ENCODE assay signal across 8 cellular contexts in the genomic region with DNA sequence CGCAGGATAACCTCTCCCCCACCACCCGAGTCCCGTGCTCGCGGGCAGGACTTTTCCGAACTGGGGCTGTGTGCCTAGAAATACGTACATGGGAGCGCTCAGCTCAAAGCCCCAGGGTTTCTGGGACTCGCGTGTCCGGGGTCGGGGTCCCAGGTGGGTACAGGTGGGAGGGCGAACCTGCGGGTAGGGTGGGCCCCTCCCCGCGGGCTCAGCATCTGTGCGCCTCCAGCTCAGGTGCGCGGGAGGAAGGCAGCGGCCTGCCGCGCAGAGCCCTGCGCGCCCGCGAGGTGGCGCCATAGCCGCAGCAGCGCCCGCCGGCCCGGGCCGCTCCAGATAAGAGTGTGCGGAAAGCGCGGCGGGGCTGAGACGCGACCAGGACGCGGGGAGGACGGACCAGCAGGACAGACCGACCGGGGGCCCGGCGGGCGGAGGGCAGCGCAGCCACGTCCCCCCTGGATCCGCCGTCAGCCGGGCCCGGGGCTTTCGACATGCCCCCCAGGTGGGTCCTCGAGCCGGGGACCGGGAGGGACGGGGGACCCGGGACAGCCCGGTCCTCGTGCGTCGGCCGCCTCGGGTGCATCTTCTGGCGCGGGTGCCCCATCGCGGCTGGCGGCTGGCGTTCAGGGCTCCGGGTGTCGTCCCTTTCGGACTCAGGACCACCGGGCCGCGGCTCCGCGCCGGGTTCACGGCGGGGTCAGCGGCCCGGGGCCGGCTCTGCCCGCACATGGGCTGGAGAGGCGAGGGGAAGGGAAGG. TPM values are rescaled to one million over a fixed set of nuclear protein-coding genes. Genes with fewer than 3 reads are reported as not detected.
DNase-seq lines count a peak whose midpoint lies in the region; ATAC-seq lines count a peak whose summit lies in the region.

A gene with protein sequence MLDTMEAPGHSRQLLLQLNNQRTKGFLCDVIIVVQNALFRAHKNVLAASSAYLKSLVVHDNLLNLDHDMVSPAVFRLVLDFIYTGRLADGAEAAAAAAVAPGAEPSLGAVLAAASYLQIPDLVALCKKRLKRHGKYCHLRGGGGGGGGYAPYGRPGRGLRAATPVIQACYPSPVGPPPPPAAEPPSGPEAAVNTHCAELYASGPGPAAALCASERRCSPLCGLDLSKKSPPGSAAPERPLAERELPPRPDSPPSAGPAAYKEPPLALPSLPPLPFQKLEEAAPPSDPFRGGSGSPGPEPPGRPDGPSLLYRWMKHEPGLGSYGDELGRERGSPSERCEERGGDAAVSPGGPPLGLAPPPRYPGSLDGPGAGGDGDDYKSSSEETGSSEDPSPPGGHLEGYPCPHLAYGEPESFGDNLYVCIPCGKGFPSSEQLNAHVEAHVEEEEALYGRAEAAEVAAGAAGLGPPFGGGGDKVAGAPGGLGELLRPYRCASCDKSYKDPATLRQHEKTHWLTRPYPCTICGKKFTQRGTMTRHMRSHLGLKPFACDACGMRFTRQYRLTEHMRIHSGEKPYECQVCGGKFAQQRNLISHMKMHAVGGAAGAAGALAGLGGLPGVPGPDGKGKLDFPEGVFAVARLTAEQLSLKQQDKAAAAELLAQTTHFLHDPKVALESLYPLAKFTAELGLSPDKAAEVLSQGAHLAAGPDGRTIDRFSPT (plus strand): TSS at position 364 of the 754 bp plus-strand sequence. CDS start 1,588 bp downstream, outside the sequence.

- H3K9ac ChIP-seq in stomach smooth muscle (ENCODE audit: low read length in 2 of 2) = peak within 1 kb of the TSS in 1 of 2 donors; percentile 50

- peak within 1 kb of the TSS; percentile 70 for H3K27ac ChIP-seq in naive thymus-derived CD4-positive, alpha-beta T cell (ENCODE audit: low read depth, low read length)
- peak within 1 kb of the TSS; percentile 46 for H3K27ac ChIP-seq in stomach smooth muscle (ENCODE audit: low read length)

- no peaks in the 10 kb centered on the region for H3K9me3 ChIP-seq in naive thymus-derived CD4-positive, alpha-beta T cell (ENCODE audit: control insufficient read depth in 2 of 3, low read length in 3 of 3)
- H3K9me3 ChIP-seq in stomach smooth muscle (ENCODE audit: control insufficient read depth in 2 of 2, low read length in 2 of 2) = no peaks in the 10 kb centered on the region

- intact Hi-C loops in naive thymus-derived CD4-positive, alpha-beta T cell (cut with micrococcal nuclease) = loop anchor here (1.0 to 2.0 kb wide), 10 partner anchors 25 to 338 kb away; a partner anchor contains a TSS

- H3K4me3 ChIP-seq in naive thymus-derived CD4-positive, alpha-beta T cell (ENCODE audit: low read length) = peak within 1 kb of the TSS; percentile 68
- peak within 1 kb of the TSS; percentile 55 to 71 for H3K4me3 ChIP-seq in stomach smooth muscle (ENCODE audit: low read length in 2 of 2)

- H3K27me3 Mint-ChIP-seq in activated T-helper 17 cell treated with anti-CD3 and anti-CD28 coated beads, Interleukin-2, amount 50 U/mL, for 72 hours = peaks cover 10% of the 10 kb centered on the region
- peaks cover 3 to 15% (median 6%) of the 10 kb centered on the region in 5 donors for H3K27me3 Mint-ChIP-seq in naive thymus-derived CD4-positive, alpha-beta T cell

- H3K36me3 Mint-ChIP-seq in activated T-helper 17 cell treated with anti-CD3 and anti-CD28 coated beads, Interleukin-2, amount 50 U/mL, for 72 hours (ENCODE audit: low read depth) = peaks cover 30% of the 10 kb centered on the region
- peaks cover 0 to 10% (median 0%) of the 10 kb centered on the region in 5 donors for H3K36me3 Mint-ChIP-seq in naive thymus-derived CD4-positive, alpha-beta T cell

- H3K36me3 ChIP-seq in naive thymus-derived CD4-positive, alpha-beta T cell (ENCODE audit: control insufficient read depth in 2 of 3, insufficient read depth in 3 of 3, low read length in 3 of 3) = no peaks in the 10 kb centered on the region
- H3K36me3 ChIP-seq in stomach smooth muscle (ENCODE audit: control insufficient read depth in 2 of 2, insufficient read depth in 2 of 2, low read length in 2 of 2) = no peaks in the 10 kb centered on the region

- peak within 1 kb of the TSS; percentile 66 for H3K27ac Mint-ChIP-seq in activated T-helper 17 cell treated with anti-CD3 and anti-CD28 coated beads, Interleukin-2, amount 50 U/mL, for 72 hours
- H3K27ac Mint-ChIP-seq in naive thymus-derived CD4-positive, alpha-beta T cell = peak within 1 kb of the TSS in 8 of 9 donors; percentile 28 to 91 (median 73)

- no peaks in the 10 kb centered on the region for H3K9me3 Mint-ChIP-seq in activated T-helper 17 cell treated with anti-CD3 and anti-CD28 coated beads, Interleukin-2, amount 50 U/mL, for 72 hours
- no peaks in the 10 kb centered on the region for H3K9me3 Mint-ChIP-seq in naive thymus-derived CD4-positive, alpha-beta T cell

- H3K4me3 Mint-ChIP-seq in activated T-helper 17 cell treated with anti-CD3 and anti-CD28 coated beads, Interleukin-2, amount 50 U/mL, for 72 hours = peak within 1 kb of the TSS; percentile 80
- H3K4me3 Mint-ChIP-seq in naive thymus-derived CD4-positive, alpha-beta T cell = peak within 1 kb of the TSS; percentile 76 to 87 (median 80)

- peak; percentile 30 for ATAC-seq in HG03469 (IDR thresholded peaks at IDR 0.05; ENCODE audit: unreplicated experiment)
- ATAC-seq in activated T-helper 17 cell treated with anti-CD3 and anti-CD28 coated beads, Interleukin-2, amount 50 U/mL, for 72 hours (replicated peaks) = peak; percentile 69
- ATAC-seq in naive thymus-derived CD4-positive, alpha-beta T cell = peak; percentile 63

- no peaks in the 10 kb centered on the region for H3K27me3 ChIP-seq in naive thymus-derived CD4-positive, alpha-beta T cell (ENCODE audit: control insufficient read depth in 2 of 2, insufficient read depth in 2 of 2, low read length in 2 of 2)
- H3K27me3 ChIP-seq in stomach smooth muscle (ENCODE audit: control insufficient read depth in 1 of 2, insufficient read depth in 2 of 2, low read length in 2 of 2) = peaks cover 20 to 64% of the 10 kb centered on the region in 2 donors

- H3K4me1 ChIP-seq in naive thymus-derived CD4-positive, alpha-beta T cell (ENCODE audit: control insufficient read depth in 2 of 2, insufficient read depth in 2 of 2, low read length in 2 of 2) = peaks cover 17 to 29% of the 10 kb centered on the region in 2 donors
- H3K4me1 ChIP-seq in stomach smooth muscle (ENCODE audit: control insufficient read depth, insufficient read depth, low read length) = peaks cover 43% of the 10 kb centered on the region

- POLR2A ChIA-PET in naive thymus-derived CD4-positive, alpha-beta T cell (lab: Charles Lee) = interaction anchor here (0.5 to 4.3 kb wide), 12 partner anchors 14 to 328 kb away, joined by 3 to 24 read pairs (median 4); no protein-coding TSS in a partner anchor

- CTCF ChIA-PET in naive thymus-derived CD4-positive, alpha-beta T cell (lab: Charles Lee) = interaction anchor here (0.5 to 3.4 kb wide), 13 partner anchors 8 to 386 kb away, joined by 3 to 46 read pairs (median 3); no protein-coding TSS in a partner anchor

- DNase-seq in NCI-H1436 (lab: John Stamatoyannopoulos, UW) = peak; percentile 37
- no peak for DNase-seq in NCI-H1436 treated with DMSO at 0.1 percent for 48 hours (lab: John Stamatoyannopoulos, UW)
- DNase-seq in RKO (ENCODE audit: low spot score) = peak; percentile 65
- DNase-seq in fibroblast of gingiva (ENCODE audit: low read depth) = peak; percentile 64
- peak; percentile 59 to 91 (median 84) for DNase-seq in naive thymus-derived CD4-positive, alpha-beta T cell

- H3K4me1 Mint-ChIP-seq in activated T-helper 17 cell treated with anti-CD3 and anti-CD28 coated beads, Interleukin-2, amount 50 U/mL, for 72 hours = peaks cover 11% of the 10 kb centered on the region
- H3K4me1 Mint-ChIP-seq in naive thymus-derived CD4-positive, alpha-beta T cell = peaks cover 8 to 28% (median 19%) of the 10 kb centered on the region in 7 donors

RNA-seq across cellular contexts. Expression of the gene that starts here (rescaled TPM):
- 10 to 100 TPM; 22.8 to 24.4 TPM for total RNA-seq in activated T-helper 17 cell treated with anti-CD3 and anti-CD28 coated beads, Interleukin-2, amount 50 U/mL, for 72 hours
- 100 to 1,000 TPM in 1 of 5 experiments, 1 to 10 TPM in 4; 1.4 to 128 (median 6.3) TPM for total RNA-seq in naive thymus-derived CD4-positive, alpha-beta T cell
- polyA plus RNA-seq in naive thymus-derived CD4-positive, alpha-beta T cell = under 1 TPM; 0.56 to 0.83 TPM
